ENCODE assay signal across 35 cellular contexts in the genomic region with DNA sequence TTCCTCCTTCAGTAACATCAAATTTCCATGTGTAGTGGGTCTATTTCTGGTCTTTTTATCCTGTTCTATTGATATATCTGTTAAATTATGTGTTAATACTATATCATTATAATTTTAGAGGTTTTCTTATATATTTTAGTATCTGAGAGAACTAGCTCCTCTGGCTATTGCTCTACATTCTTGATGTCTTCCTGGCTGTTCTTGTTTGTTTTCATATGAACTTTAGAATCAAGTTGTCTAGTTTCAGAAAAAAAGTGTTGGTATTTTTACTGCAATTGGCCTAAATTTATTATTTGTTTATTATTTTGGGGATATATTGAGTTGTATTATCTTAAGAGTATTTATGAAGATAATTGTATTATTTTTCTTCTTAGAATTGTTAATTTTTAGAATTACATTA.
"Had no signal": no experiment of that assay in that cellular context is flagged by ENCODE, and none has a peak within 500 bp of the region (broad histone marks: within the 10 kb centered on the region; RNA-seq: fewer than 3 reads in every experiment).

No MANE protein-coding gene starts in this region.

- H3K27ac ChIP-seq: KMS-11 had no signal

- H3K9me3 ChIP-seq: MG63 had no signal

- DNase-seq: Karpas-422, Kasumi-1, MG63, MM.1S, MV-4-11, NCI-H1048, NCI-H1092, NCI-H1092 treated with DMSO at 0.1 percent for 48 hours, NCI-H1105, NCI-H1105 treated with DMSO at 0.1 percent for 48 hours, NCI-H1417, NCI-H1417 treated with DMSO at 0.1 percent for 48 hours, NCI-H1436, NCI-H1436 treated with DMSO at 0.1 percent for 48 hours, NCI-H146, NCI-H1694, NCI-H1694 treated with DMSO at 0.1 percent for 48 hours, NCI-H187, NCI-H187 treated with DMSO at 0.1 percent for 48 hours, NCI-H1930, NCI-H2029, NCI-H2029 treated with DMSO at 0.1 percent for 48 hours, NCI-H2081, NCI-H2081 treated with DMSO at 0.1 percent for 48 hours, NCI-H2107, NCI-H2171, NCI-H2171 treated with DMSO at 0.1 percent for 48 hours, NCI-H2227 treated with DMSO at 0.1 percent for 48 hours, NCI-H226, NCI-H345, NCI-H446, NCI-H446 treated with DMSO at 0.1 percent for 48 hours, NCI-H510A, NCI-H510A treated with DMSO at 0.1 percent for 48 hours had no signal

- H3K36me3 ChIP-seq: MG63 had no signal

- H3K4me3 ChIP-seq: MG63 had no signal
